19 cellular contexts compared by ENCODE assay signal in the genomic region with DNA sequence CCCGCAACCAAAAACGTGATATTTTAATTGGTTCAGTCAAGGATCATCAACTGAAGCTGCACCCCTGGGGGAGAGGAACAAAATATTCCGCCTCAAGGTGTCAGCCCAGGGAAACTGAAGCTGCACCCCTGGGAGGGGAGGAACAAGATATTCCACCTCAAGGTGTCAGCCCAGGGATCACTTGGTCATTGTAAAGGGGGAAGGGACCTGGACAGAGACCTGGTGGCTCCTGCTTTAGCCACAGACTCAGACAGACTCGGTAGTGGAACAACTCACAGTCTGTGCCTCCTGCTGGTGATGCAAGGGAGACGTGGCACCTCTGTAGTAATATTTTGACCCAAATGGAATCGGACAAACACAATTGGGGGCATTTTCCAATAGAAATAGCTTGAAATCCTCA.
DNase-seq lines count a peak whose midpoint lies in the region; ATAC-seq and TF ChIP-seq lines count a peak whose summit lies in the region.
"Had no signal": no experiment of that assay in that cellular context is flagged by ENCODE, and none has a peak within 500 bp of the region (broad histone marks: within the 10 kb centered on the region; RNA-seq: fewer than 3 reads in every experiment).

No MANE protein-coding gene starts in this region.

- H3K27ac Mint-ChIP-seq in endodermal cell = no peak overlapping the region
- H3K27ac Mint-ChIP-seq in type B pancreatic cell = no peak overlapping the region
- H3K27ac Mint-ChIP-seq: CD4-positive, alpha-beta T cell had no signal

- no peak overlapping the region for H3K27ac ChIP-seq in endodermal cell (ENCODE audit: low read depth, low read length)
- H3K27ac ChIP-seq: BLaER1 treated with 17β-estradiol and CSF1 and Interleukin-3, amounts not matched to agents 10 nM and 100 nM had no signal

- no peaks in the 10 kb centered on the region for H3K9me3 Mint-ChIP-seq in endodermal cell
- H3K9me3 Mint-ChIP-seq in type B pancreatic cell = no peaks in the 10 kb centered on the region
- H3K9me3 Mint-ChIP-seq: CD4-positive, alpha-beta T cell had no signal

- no peaks in the 10 kb centered on the region for H3K4me1 ChIP-seq in endodermal cell (ENCODE audit: control insufficient read depth, insufficient read depth, low read length)
- H3K4me1 ChIP-seq: BLaER1 treated with 17β-estradiol and CSF1 and Interleukin-3, amounts not matched to agents 10 nM and 100 nM had no signal

- no peak overlapping the region for H3K4me3 Mint-ChIP-seq in endodermal cell
- no peak overlapping the region for H3K4me3 Mint-ChIP-seq in type B pancreatic cell
- H3K4me3 Mint-ChIP-seq: CD4-positive, alpha-beta T cell had no signal

- no peaks in the 10 kb centered on the region for H3K9me3 ChIP-seq in endodermal cell (ENCODE audit: control insufficient read depth, low read length)
- H3K9me3 ChIP-seq: BLaER1 treated with 17β-estradiol and CSF1 and Interleukin-3, amounts not matched to agents 10 nM and 100 nM; MG63; SK-N-SH had no signal

- no peaks in the 10 kb centered on the region for H3K27me3 Mint-ChIP-seq in endodermal cell (ENCODE audit: insufficient read depth)
- H3K27me3 Mint-ChIP-seq in type B pancreatic cell = no peaks in the 10 kb centered on the region

- peak; percentile 7 for TF ChIP-seq CTCF in astrocyte of the spinal cord (IDR thresholded peaks at IDR 0.05; ENCODE audit: low read depth, low read length)
- peak; percentile 22 for TF ChIP-seq CTCF in endodermal cell (conservative IDR thresholded peaks at IDR 0.05)
- peak; percentile 33 for TF ChIP-seq CTCF in type B pancreatic cell (conservative IDR thresholded peaks at IDR 0.05)

- in situ Hi-C loops in G401 (cut with HindIII; ENCODE audit: low sequenced_read_pairs) = no loop called here
- in situ Hi-C loops in astrocyte of the spinal cord (cut with HindIII; ENCODE audit: low sequenced_read_pairs) = no loop called here

- peak; percentile 53 for DNase-seq in G401 (ENCODE audit: low spot score)
- no peak for DNase-seq in astrocyte of the spinal cord (ENCODE audit: low read depth, low spot score)
- DNase-seq in endodermal cell = no peak
- no peak for DNase-seq in type B pancreatic cell (ENCODE audit: extremely low spot score, unreplicated experiment)
- no peak for DNase-seq in activated CD4-positive, alpha-beta T cell treated with anti-CD3 and anti-CD28 coated beads for 1 hour
- DNase-seq: AML-193; CD4-positive, alpha-beta T cell; DMS53; IMR-90; KG1; MG63; NCI-H2029; NCI-H446; NCI-H524 treated with DMSO at 0.1 percent for 48 hours; NCI-H774; SK-N-SH had no signal

- H3K4me3 ChIP-seq in astrocyte of the spinal cord (ENCODE audit: low read depth, low read length) = no peak overlapping the region
- H3K4me3 ChIP-seq in endodermal cell (ENCODE audit: low read length) = no peak overlapping the region
- H3K4me3 ChIP-seq: BLaER1 treated with 17β-estradiol and CSF1 and Interleukin-3, amounts not matched to agents 10 nM and 100 nM; MG63 had no signal

- peaks cover 2% of the 10 kb centered on the region for H3K4me1 Mint-ChIP-seq in endodermal cell
- H3K4me1 Mint-ChIP-seq in type B pancreatic cell (ENCODE audit: unreplicated experiment) = peaks cover 6% of the 10 kb centered on the region

- H3K36me3 Mint-ChIP-seq in endodermal cell (ENCODE audit: low read depth) (no peaks in the 10 kb centered on the region), type B pancreatic cell (no peaks in the 10 kb centered on the region)

- H3K36me3 ChIP-seq in endodermal cell (ENCODE audit: control insufficient read depth, insufficient read depth, low read length) = no peaks in the 10 kb centered on the region
- H3K36me3 ChIP-seq: MG63 had no signal

- 72 to 85% methylated on average over 4 to 6 of the region's 6 CpGs for WGBS in endodermal cell (ENCODE audit: insufficient coverage in 1 of 2, insufficient read length in 1 of 2), 2 experiments

- H3K27me3 ChIP-seq in endodermal cell (ENCODE audit: control insufficient read depth, insufficient read depth, low read length, poor library complexity, severe bottlenecking) = no peaks in the 10 kb centered on the region
- H3K27me3 ChIP-seq: BLaER1 treated with 17β-estradiol and CSF1 and Interleukin-3, amounts not matched to agents 10 nM and 100 nM; MG63 had no signal

- no peak for ATAC-seq in GM19463 (IDR thresholded peaks at IDR 0.05; ENCODE audit: unreplicated experiment)
- ATAC-seq in GM18909 (IDR thresholded peaks at IDR 0.05; ENCODE audit: poor library complexity, unreplicated experiment) = no peak

- no peak overlapping the region for H3K9ac ChIP-seq in endodermal cell (ENCODE audit: extremely low read depth, low read length, poor library complexity, severe bottlenecking)
- H3K9ac ChIP-seq: BLaER1 treated with 17β-estradiol and CSF1 and Interleukin-3, amounts not matched to agents 10 nM and 100 nM; SK-N-SH had no signal
